1 cellular context compared by ENCODE assay signal in the genomic region with DNA sequence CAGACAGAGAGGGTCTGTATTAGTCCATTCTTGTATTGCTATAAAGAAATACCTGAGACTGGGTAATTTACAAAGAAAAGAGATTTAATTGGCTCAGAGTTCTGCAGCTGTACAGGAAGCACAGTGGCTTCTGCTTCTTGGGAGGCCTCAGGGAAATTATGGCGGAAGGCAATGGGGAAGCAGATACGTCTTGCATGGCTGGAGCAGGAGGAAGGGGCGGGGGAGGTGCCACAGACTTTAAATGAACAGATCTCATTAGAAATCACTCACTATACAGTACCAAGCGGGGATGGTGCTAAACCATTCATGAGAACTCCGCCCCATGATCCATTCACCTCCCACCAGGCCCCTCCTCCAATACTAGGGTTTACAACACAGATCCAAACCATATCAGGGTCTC.
TF ChIP-seq lines count a peak whose summit lies in the region.

No MANE protein-coding gene starts in this region.

TF ChIP-seq in HCT116, 20 proteins besides CTCF, POLR2A, EP300 and RAD21 (continued from another document):
- TF ChIP-seq TCF7L2 (IDR thresholded peaks at IDR 0.05; ENCODE audit: borderline replicate concordance, extremely low read depth, insufficient read depth, insufficient read length), result no peak
- no peak for TF ChIP-seq SRF (IDR thresholded peaks at IDR 0.05; ENCODE audit: low read depth)
- TF ChIP-seq POLR2AphosphoS5 (IDR thresholded peaks at IDR 0.05; ENCODE audit: low read depth, low read length), result no peak
- no peak for TF ChIP-seq JUND (IDR thresholded peaks at IDR 0.05)
- TF ChIP-seq ELF1 (IDR thresholded peaks at IDR 0.05; ENCODE audit: borderline replicate concordance, low read depth), result no peak
TF ChIP-seq in HCT116: peak in this region for 0.
